Comparison of ENCODE assay signal across 13 cellular contexts in the genomic region with DNA sequence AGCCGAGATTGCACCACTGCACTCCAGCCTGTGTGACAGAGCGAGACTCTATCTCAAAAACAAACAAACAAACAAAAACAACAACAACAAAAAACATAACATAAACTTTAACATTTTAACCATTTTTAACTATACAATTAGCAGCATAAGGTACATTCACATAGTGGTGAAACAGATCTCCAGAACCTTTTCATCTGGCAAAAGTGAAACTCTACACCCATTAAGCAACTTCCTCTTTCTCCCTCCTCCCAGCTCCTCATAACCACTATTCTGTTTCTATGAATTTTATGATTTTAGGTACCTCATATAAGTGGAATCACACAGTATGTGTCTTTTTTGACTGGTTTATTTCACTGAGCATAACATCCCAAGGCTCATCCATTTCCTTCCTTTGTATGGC.
DNase-seq lines count a peak whose midpoint lies in the region; ATAC-seq lines count a peak whose summit lies in the region.
"Had no signal": no experiment of that assay in that cellular context is flagged by ENCODE, and none has a peak within 500 bp of the region (broad histone marks: within the 10 kb centered on the region; RNA-seq: fewer than 3 reads in every experiment).

No MANE protein-coding gene starts in this region.

- H3K4me3 Mint-ChIP-seq in natural killer cell treated with Interleukin-12 subunit alpha and Interleukin-12 subunit beta and Interleukin-15 and Interleukin-18, amount 100 ng/mL, for 72 hours, result no peak overlapping the region
- H3K4me3 Mint-ChIP-seq: activated CD4-positive, alpha-beta T cell treated with anti-CD3 and anti-CD28 coated beads for 36 hours had no signal

- H3K9me3 Mint-ChIP-seq in natural killer cell treated with Interleukin-12 subunit alpha and Interleukin-12 subunit beta and Interleukin-15 and Interleukin-18, amount 100 ng/mL, for 72 hours, result no peaks in the 10 kb centered on the region

- ATAC-seq in HG02763 (IDR thresholded peaks at IDR 0.05; ENCODE audit: unreplicated experiment), result peak; percentile 53
- no peak for ATAC-seq in natural killer cell treated with Interleukin-12 subunit alpha and Interleukin-12 subunit beta and Interleukin-15 and Interleukin-18, amount 100 ng/mL, for 72 hours
- ATAC-seq: activated CD4-positive, alpha-beta T cell treated with anti-CD3 and anti-CD28 coated beads for 36 hours; esophagus mucosa had no signal

- no peaks in the 10 kb centered on the region for H3K36me3 Mint-ChIP-seq in natural killer cell treated with Interleukin-12 subunit alpha and Interleukin-12 subunit beta and Interleukin-15 and Interleukin-18, amount 100 ng/mL, for 72 hours

- H3K27me3 Mint-ChIP-seq in natural killer cell treated with Interleukin-12 subunit alpha and Interleukin-12 subunit beta and Interleukin-15 and Interleukin-18, amount 100 ng/mL, for 72 hours, result peaks cover 0 to 9% of the 10 kb centered on the region in 2 donors
- H3K27me3 Mint-ChIP-seq: activated CD4-positive, alpha-beta T cell treated with anti-CD3 and anti-CD28 coated beads for 36 hours had no signal

- H3K4me1 Mint-ChIP-seq in natural killer cell treated with Interleukin-12 subunit alpha and Interleukin-12 subunit beta and Interleukin-15 and Interleukin-18, amount 100 ng/mL, for 72 hours (ENCODE audit: low read depth in 2 of 2), result peaks cover 2 to 4% of the 10 kb centered on the region in 2 donors

- no peak overlapping the region for H3K27ac Mint-ChIP-seq in natural killer cell treated with Interleukin-12 subunit alpha and Interleukin-12 subunit beta and Interleukin-15 and Interleukin-18, amount 100 ng/mL, for 72 hours
- H3K27ac Mint-ChIP-seq: activated CD4-positive, alpha-beta T cell treated with anti-CD3 and anti-CD28 coated beads for 36 hours had no signal

- DNase-seq in DMS53 (lab: John Stamatoyannopoulos, UW) (peak; percentile 3), DMS53 treated with DMSO at 0.1 percent for 48 hours (lab: John Stamatoyannopoulos, UW; ENCODE audit: unreplicated experiment) (no peak), NOMO-1 treated with DMSO at 0.1 percent for 48 hours (lab: John Stamatoyannopoulos, UW; ENCODE audit: unreplicated experiment) (peak; percentile 89), iris pigment epithelial cell (ENCODE audit: low read depth) (peak; percentile 70), amniotic stem cell (lab: John Stamatoyannopoulos, UW) (no peak), medulla oblongata (ENCODE audit: extremely low spot score) (no peak)
- no peak for DNase-seq in natural killer cell treated with Interleukin-12 subunit alpha and Interleukin-12 subunit beta and Interleukin-15 and Interleukin-18, amount 100 ng/mL, for 72 hours (ENCODE audit: low spot score)
- DNase-seq: activated CD4-positive, alpha-beta T cell treated with anti-CD3 and anti-CD28 coated beads for 36 hours; activated gamma-delta T cell; KG1; SHP77 treated with DMSO at 0.1 percent for 48 hours had no signal

Comparison
In these comparisons a context has a peak if more than half of its experiments do, and no peak if none do; other contexts are left out.
1. DNase-seq: peak in DMS53 (single experiment), NOMO-1 treated with DMSO at 0.1 percent for 48 hours (single experiment) and iris pigment epithelial cell (single experiment); none in DMS53 treated with DMSO at 0.1 percent for 48 hours (single experiment), amniotic stem cell (single experiment), natural killer cell treated with Interleukin-12 subunit alpha and Interleukin-12 subunit beta and Interleukin-15 and Interleukin-18, amount 100 ng/mL, for 72 hours (single experiment) and medulla oblongata (single experiment).